ENCODE assay signal across 8 cellular contexts in the genomic region with DNA sequence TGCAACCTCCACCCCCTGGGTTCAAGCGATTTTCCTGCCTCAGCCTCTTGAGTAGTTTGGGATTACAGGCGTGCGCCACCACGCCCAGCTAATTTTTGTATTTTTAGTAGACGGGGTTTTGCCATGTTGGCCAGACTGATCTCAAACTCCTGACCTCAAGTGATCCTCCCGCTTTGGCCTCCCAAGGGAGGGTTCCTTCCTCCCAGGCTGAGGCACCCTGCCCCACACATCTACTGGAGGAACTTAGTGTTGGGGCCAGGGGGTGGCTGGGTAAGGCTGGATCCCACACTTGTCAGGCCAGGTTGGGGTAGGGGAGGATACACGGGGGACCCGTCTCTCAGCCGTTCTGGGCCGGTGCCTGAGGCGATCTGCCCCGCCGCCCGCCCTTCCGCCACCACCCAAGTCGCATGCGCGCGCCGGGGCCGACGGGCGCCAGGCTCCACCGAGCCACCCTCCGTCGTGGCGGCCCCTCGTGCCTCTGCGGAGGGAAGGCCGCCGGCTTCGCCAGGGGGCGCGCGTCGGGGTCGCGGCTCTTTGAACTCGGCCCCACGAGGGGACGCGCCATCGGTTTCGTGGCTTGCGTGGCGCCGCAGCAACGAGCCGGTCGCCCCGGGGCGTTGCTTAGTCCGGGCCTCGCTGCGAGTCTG. TPM values are rescaled to one million over a fixed set of nuclear protein-coding genes. Genes with fewer than 3 reads are reported as not detected.
A peak's percentile ranks its signal among the peaks of the same experiment; 100 is the strongest.
DNase-seq lines count a peak whose midpoint lies in the region; ATAC-seq and TF ChIP-seq lines count a peak whose summit lies in the region.

No MANE protein-coding gene starts in this region.

- H3K27ac ChIP-seq in KOPT-K1 (ENCODE audit: low read depth, low read length, poor library complexity, severe bottlenecking) = peak overlapping the region; percentile 95

- H3K4me1 Mint-ChIP-seq in activated naive CD4-positive, alpha-beta T cell treated with anti-CD3 and anti-CD28 coated beads for 36 hours (ENCODE audit: low read depth) = peaks cover 54% of the 10 kb centered on the region
- H3K4me1 Mint-ChIP-seq in activated CD4-positive, alpha-beta memory T cell treated with anti-CD3 and anti-CD28 coated beads for 36 hours (ENCODE audit: low read depth) = peaks cover 60% of the 10 kb centered on the region
- H3K4me1 Mint-ChIP-seq in osteocyte (ENCODE audit: unreplicated experiment) = peaks cover 16% of the 10 kb centered on the region

- intact Hi-C loops in activated naive CD4-positive, alpha-beta T cell treated with anti-CD3 and anti-CD28 coated beads for 36 hours (cut with micrococcal nuclease) = loop anchor here (1.0 to 5.0 kb wide), 12 partner anchors 17 to 351 kb away; a partner anchor contains a TSS
- intact Hi-C loops in activated CD4-positive, alpha-beta memory T cell treated with anti-CD3 and anti-CD28 coated beads for 36 hours (cut with micrococcal nuclease) = loop anchor here (1.0 to 5.0 kb wide), 7 partner anchors 39 to 227 kb away; a partner anchor contains a TSS

- no peaks in the 10 kb centered on the region for H3K9me3 Mint-ChIP-seq in activated naive CD4-positive, alpha-beta T cell treated with anti-CD3 and anti-CD28 coated beads for 36 hours
- no peaks in the 10 kb centered on the region for H3K9me3 Mint-ChIP-seq in activated CD4-positive, alpha-beta memory T cell treated with anti-CD3 and anti-CD28 coated beads for 36 hours
- no peaks in the 10 kb centered on the region for H3K9me3 Mint-ChIP-seq in osteocyte (ENCODE audit: unreplicated experiment)

- TF ChIP-seq CTCF in foreskin fibroblast (IDR thresholded peaks at IDR 0.05; ENCODE audit: low read depth, low read length) (no peak), osteocyte (IDR thresholded peaks at IDR 0.05) (no peak)

- H3K9me3 ChIP-seq in KOPT-K1 (ENCODE audit: insufficient read depth, low read length, poor library complexity, severe bottlenecking) = no peaks in the 10 kb centered on the region

- POLR2A ChIA-PET in activated CD4-positive, alpha-beta memory T cell treated with anti-CD3 and anti-CD28 coated beads for 36 hours (lab: Charles Lee) = interaction anchor here (0.9 to 4.5 kb wide), 4 partner anchors 16 to 108 kb away, joined by 3 to 42 read pairs (median 10); no protein-coding TSS in a partner anchor

- no peaks in the 10 kb centered on the region for H3K36me3 ChIP-seq in KOPT-K1 (ENCODE audit: insufficient read depth, low read length)

- peak overlapping the region; percentile 63 to 68 for H3K4me3 ChIP-seq in foreskin fibroblast (ENCODE audit: low read depth in 1 of 2, low read length in 2 of 2)

- H3K4me3 Mint-ChIP-seq in activated naive CD4-positive, alpha-beta T cell treated with anti-CD3 and anti-CD28 coated beads for 36 hours = peak overlapping the region; percentile 76
- H3K4me3 Mint-ChIP-seq in activated CD4-positive, alpha-beta memory T cell treated with anti-CD3 and anti-CD28 coated beads for 36 hours = peak overlapping the region; percentile 78
- H3K4me3 Mint-ChIP-seq in osteocyte (ENCODE audit: unreplicated experiment) = peak overlapping the region; percentile 67

- H3K36me3 Mint-ChIP-seq in activated naive CD4-positive, alpha-beta T cell treated with anti-CD3 and anti-CD28 coated beads for 36 hours (ENCODE audit: low read depth) = no peaks in the 10 kb centered on the region
- peaks cover 2% of the 10 kb centered on the region for H3K36me3 Mint-ChIP-seq in activated CD4-positive, alpha-beta memory T cell treated with anti-CD3 and anti-CD28 coated beads for 36 hours
- no peaks in the 10 kb centered on the region for H3K36me3 Mint-ChIP-seq in osteocyte (ENCODE audit: unreplicated experiment)

- ATAC-seq in GM21786 (IDR thresholded peaks at IDR 0.05; ENCODE audit: unreplicated experiment) = peak; percentile 3

- H3K27me3 Mint-ChIP-seq in activated naive CD4-positive, alpha-beta T cell treated with anti-CD3 and anti-CD28 coated beads for 36 hours (ENCODE audit: low read depth) = no peaks in the 10 kb centered on the region
- H3K27me3 Mint-ChIP-seq in activated CD4-positive, alpha-beta memory T cell treated with anti-CD3 and anti-CD28 coated beads for 36 hours = no peaks in the 10 kb centered on the region
- H3K27me3 Mint-ChIP-seq in osteocyte (ENCODE audit: unreplicated experiment) = peaks cover 23% of the 10 kb centered on the region

- CTCF ChIA-PET in activated naive CD4-positive, alpha-beta T cell treated with anti-CD3 and anti-CD28 coated beads for 36 hours (lab: Charles Lee) = interaction anchor here (0.6 to 1.6 kb wide), 6 partner anchors 24 to 160 kb away, joined by 3 to 15 read pairs (median 6); a partner anchor contains a TSS
- CTCF ChIA-PET in activated CD4-positive, alpha-beta memory T cell treated with anti-CD3 and anti-CD28 coated beads for 36 hours (lab: Charles Lee) = interaction anchor here (0.6 to 2.9 kb wide), 7 partner anchors 10 to 211 kb away, joined by 3 to 32 read pairs (median 5); a partner anchor contains a TSS

- DNase-seq in activated naive CD4-positive, alpha-beta T cell treated with anti-CD3 and anti-CD28 coated beads for 36 hours = peak; percentile 46
- no peak for DNase-seq in activated naive CD4-positive, alpha-beta T cell treated with anti-CD3 and anti-CD28 coated beads, Interleukin-2, amount 50 U/mL, for 16 hours
- no peak for DNase-seq in activated CD4-positive, alpha-beta memory T cell treated with anti-CD3 and anti-CD28 coated beads for 36 hours
- DNase-seq in foreskin fibroblast (no peak), osteocyte (ENCODE audit: extremely low spot score, unreplicated experiment) (no peak), dermis blood vessel endothelial cell (no peak)

- H3K27ac Mint-ChIP-seq in activated naive CD4-positive, alpha-beta T cell treated with anti-CD3 and anti-CD28 coated beads for 36 hours = peak overlapping the region; percentile 91
- H3K27ac Mint-ChIP-seq in activated CD4-positive, alpha-beta memory T cell treated with anti-CD3 and anti-CD28 coated beads for 36 hours = peak overlapping the region; percentile 93
- peak overlapping the region; percentile 34 for H3K27ac Mint-ChIP-seq in osteocyte (ENCODE audit: unreplicated experiment)

RNA-seq across cellular contexts. Expression of a gene that starts 15.9 kb away (rescaled TPM):
- 1 to 10 TPM; 2.0 to 2.1 TPM for total RNA-seq in activated naive CD4-positive, alpha-beta T cell treated with anti-CD3 and anti-CD28 coated beads for 36 hours
- total RNA-seq in activated CD4-positive, alpha-beta memory T cell treated with anti-CD3 and anti-CD28 coated beads for 36 hours = 1 to 10 TPM in 1 of 2 experiments, under 1 TPM in 1; 0.34 to 1.2 TPM
- total RNA-seq in osteocyte = 0.94 and 1.2 TPM in 2 replicates
- total RNA-seq in dermis blood vessel endothelial cell = 0.28 and 0.34 TPM in 2 replicates

RNA-seq across cellular contexts. Expression of a gene that starts 23.3 kb away (rescaled TPM):
- 10 to 100 TPM; 35.2 to 36.5 TPM for total RNA-seq in activated naive CD4-positive, alpha-beta T cell treated with anti-CD3 and anti-CD28 coated beads for 36 hours
- 10 to 100 TPM; 41.0 to 43.8 TPM for total RNA-seq in activated CD4-positive, alpha-beta memory T cell treated with anti-CD3 and anti-CD28 coated beads for 36 hours
- total RNA-seq in osteocyte (48.4 and 52.7 TPM in 2 replicates), dermis blood vessel endothelial cell (13.4 and 18.5 TPM in 2 replicates)

RNA-seq across cellular contexts. Expression of a gene that starts 53.8 kb away (rescaled TPM):
- total RNA-seq in activated naive CD4-positive, alpha-beta T cell treated with anti-CD3 and anti-CD28 coated beads for 36 hours = 1 to 10 TPM; 6.0 to 6.3 TPM
- total RNA-seq in activated CD4-positive, alpha-beta memory T cell treated with anti-CD3 and anti-CD28 coated beads for 36 hours = 1 to 10 TPM; 5.9 to 6.3 TPM
- total RNA-seq in osteocyte = 66.2 and 69.9 TPM in 2 replicates
- total RNA-seq in dermis blood vessel endothelial cell = 3.4 and 4.4 TPM in 2 replicates

Comparison
In these comparisons a context has a peak if more than half of its experiments do, and no peak if none do; other contexts are left out.
1. H3K27ac Mint-ChIP-seq: peak in every context shown above with its lines; median percentile 93 in activated CD4-positive, alpha-beta memory T cell treated with anti-CD3 and anti-CD28 coated beads for 36 hours; 91 in activated naive CD4-positive, alpha-beta T cell treated with anti-CD3 and anti-CD28 coated beads for 36 hours; 34 in osteocyte.